ENCODE assay signal across 1 cellular context in the genomic region with DNA sequence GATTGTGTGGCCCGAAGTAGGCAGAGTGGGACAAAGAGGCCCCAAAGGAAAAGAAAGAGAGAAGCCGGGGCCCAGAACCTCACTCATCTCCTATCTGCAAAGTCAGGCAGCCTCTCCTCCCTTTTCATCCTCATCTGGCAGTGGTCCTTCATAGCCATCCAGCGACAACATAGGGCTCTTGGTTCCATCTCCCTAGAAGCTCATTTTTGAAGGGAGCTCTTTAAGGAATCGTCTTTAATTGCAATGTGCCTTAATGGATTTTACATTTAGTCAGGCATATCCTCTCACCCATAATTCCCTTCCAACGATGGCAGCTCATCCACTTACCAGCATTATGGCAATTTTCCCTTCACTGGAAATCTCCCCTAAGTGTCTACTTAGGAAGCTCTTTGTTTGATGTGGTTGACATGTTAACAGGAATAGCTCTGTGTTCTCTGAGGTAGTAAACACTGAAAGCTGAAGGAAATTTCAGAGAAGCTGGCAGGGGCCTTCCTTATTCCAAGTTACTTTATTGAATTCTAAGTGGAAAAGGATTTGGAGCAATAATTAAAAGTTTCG.
TF ChIP-seq lines count a peak whose summit lies in the region.

No MANE protein-coding gene starts in this region.

TF ChIP-seq in SK-N-SH, 30 proteins besides CTCF, POLR2A, EP300 and RAD21 (continued from another document):
- TF ChIP-seq, protein P1, sequence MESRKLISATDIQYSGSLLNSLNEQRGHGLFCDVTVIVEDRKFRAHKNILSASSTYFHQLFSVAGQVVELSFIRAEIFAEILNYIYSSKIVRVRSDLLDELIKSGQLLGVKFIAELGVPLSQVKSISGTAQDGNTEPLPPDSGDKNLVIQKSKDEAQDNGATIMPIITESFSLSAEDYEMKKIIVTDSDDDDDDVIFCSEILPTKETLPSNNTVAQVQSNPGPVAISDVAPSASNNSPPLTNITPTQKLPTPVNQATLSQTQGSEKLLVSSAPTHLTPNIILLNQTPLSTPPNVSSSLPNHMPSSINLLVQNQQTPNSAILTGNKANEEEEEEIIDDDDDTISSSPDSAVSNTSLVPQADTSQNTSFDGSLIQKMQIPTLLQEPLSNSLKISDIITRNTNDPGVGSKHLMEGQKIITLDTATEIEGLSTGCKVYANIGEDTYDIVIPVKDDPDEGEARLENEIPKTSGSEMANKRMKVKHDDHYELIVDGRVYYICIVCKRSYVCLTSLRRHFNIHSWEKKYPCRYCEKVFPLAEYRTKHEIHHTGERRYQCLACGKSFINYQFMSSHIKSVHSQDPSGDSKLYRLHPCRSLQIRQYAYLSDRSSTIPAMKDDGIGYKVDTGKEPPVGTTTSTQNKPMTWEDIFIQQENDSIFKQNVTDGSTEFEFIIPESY (IDR thresholded peaks at IDR 0.05; ENCODE audit: borderline replicate concordance, low read depth), result no peak
- TF ChIP-seq MXI1 (IDR thresholded peaks at IDR 0.05; ENCODE audit: low read depth, low read length), result no peak
